In the genomic region with DNA sequence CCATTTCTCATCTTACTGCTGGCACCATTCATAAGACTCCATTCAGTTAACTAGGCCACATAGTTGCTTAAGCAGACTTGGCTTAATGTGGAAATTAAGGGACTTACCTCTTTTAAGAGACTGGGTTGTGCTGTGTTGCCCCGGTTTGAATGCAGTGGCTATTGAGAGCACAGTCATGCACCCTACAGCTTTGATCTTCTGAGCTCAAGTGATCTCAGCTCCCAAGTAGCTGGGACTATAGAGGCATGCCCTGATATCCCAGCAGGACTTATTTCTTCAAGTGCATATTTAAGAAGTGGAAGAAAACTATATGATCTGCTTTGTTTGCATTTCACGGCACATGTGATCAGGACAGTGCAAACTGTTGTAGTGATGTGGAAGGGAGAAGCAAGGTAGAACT, we compare ENCODE assay signal across 1 cellular context.
TF ChIP-seq lines count a peak whose summit lies in the region.

No MANE protein-coding gene starts in this region.

TF ChIP-seq in SK-N-SH, 30 proteins besides CTCF, POLR2A, EP300 and RAD21 (continued from another document):
- TF ChIP-seq, protein P1, sequence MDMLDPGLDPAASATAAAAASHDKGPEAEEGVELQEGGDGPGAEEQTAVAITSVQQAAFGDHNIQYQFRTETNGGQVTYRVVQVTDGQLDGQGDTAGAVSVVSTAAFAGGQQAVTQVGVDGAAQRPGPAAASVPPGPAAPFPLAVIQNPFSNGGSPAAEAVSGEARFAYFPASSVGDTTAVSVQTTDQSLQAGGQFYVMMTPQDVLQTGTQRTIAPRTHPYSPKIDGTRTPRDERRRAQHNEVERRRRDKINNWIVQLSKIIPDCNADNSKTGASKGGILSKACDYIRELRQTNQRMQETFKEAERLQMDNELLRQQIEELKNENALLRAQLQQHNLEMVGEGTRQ (IDR thresholded peaks at IDR 0.05; ENCODE audit: borderline replicate concordance, low read depth, low read length), result no peak
- TF ChIP-seq POLR2AphosphoS5 (IDR thresholded peaks at IDR 0.05; ENCODE audit: low read depth, low read length) (no peak), NRF1 (IDR thresholded peaks at IDR 0.05; ENCODE audit: low read depth, low read length) (no peak), MXI1 (IDR thresholded peaks at IDR 0.05; ENCODE audit: low read depth, low read length) (no peak), ZBTB33 (IDR thresholded peaks at IDR 0.05; ENCODE audit: borderline replicate concordance, low read depth) (no peak), GATA2 (CRISPR knock-in tag; IDR thresholded peaks at IDR 0.05) (no peak)
- TF ChIP-seq, protein P2, sequence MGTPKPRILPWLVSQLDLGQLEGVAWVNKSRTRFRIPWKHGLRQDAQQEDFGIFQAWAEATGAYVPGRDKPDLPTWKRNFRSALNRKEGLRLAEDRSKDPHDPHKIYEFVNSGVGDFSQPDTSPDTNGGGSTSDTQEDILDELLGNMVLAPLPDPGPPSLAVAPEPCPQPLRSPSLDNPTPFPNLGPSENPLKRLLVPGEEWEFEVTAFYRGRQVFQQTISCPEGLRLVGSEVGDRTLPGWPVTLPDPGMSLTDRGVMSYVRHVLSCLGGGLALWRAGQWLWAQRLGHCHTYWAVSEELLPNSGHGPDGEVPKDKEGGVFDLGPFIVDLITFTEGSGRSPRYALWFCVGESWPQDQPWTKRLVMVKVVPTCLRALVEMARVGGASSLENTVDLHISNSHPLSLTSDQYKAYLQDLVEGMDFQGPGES (IDR thresholded peaks at IDR 0.05; ENCODE audit: low read depth, low read length), result no peak
TF ChIP-seq in SK-N-SH: peak in this region for 0.
